ENCODE assay signal across 8 cellular contexts in the genomic region with DNA sequence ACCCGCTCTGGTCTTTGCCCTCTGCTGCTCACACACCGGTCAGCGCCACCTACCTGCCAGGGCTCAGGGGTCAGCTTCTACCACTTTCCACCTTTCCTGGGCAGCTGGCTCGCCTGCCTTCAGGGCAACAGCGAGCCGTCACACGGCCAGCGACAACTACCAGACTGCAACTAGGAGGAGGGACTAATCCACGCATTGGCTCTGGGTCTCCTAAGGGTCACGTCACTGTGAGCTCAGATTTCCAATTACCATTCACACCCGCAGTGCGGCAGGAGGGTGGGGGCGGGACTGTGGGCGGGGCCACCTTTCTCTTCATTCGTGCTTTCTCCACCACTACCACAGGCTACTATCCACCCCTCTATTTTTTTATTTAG. TPM values are rescaled to one million over a fixed set of nuclear protein-coding genes. Genes with fewer than 3 reads are reported as not detected.
DNase-seq lines count a peak whose midpoint lies in the region; ATAC-seq, FAIRE-seq and TF ChIP-seq lines count a peak whose summit lies in the region.

A gene (minus strand): TSS at position 172 of the 374 bp plus-strand sequence. CDS start 1,712 bp downstream, outside the sequence.

- no peak for TF ChIP-seq RAD21 in SK-N-SH (IDR thresholded peaks at IDR 0.05; ENCODE audit: low read length)

- no peak for FAIRE-seq in HTR-8/SVneo (lab: Jason Lieb, UNC)

- no peaks in the 10 kb centered on the region for H3K9me2 ChIP-seq in SK-N-SH

- CTCF ChIA-PET in SK-N-SH (lab: Yijun Ruan, JAX) = no interaction called here

- WGBS in SK-N-SH (ENCODE audit: low lambda C conversion rate) = 3% methylated on average over 7 of the region's 15 CpGs
- WGBS in iPS DF 6.9 (ENCODE audit: insufficient coverage, insufficient read length) = no CpG with 5 or more reads among the region's 15 CpGs

- H3K9ac ChIP-seq in SK-N-SH = no peak within 1 kb of the TSS

- no peaks in the 10 kb centered on the region for H3K79me2 ChIP-seq in SK-N-SH (ENCODE audit: insufficient read depth)

- peak; percentile 81 for ATAC-seq in GM19455 (IDR thresholded peaks at IDR 0.05; ENCODE audit: unreplicated experiment)

- H4K20me1 ChIP-seq in SK-N-SH (ENCODE audit: insufficient read depth) = no peaks in the 10 kb centered on the region

- POLR2A ChIA-PET in SK-N-SH (lab: Yijun Ruan, JAX) = no interaction called here

- peaks cover 13% of the 10 kb centered on the region; the same call in 1 of the 2 replicates for H3K27me3 ChIP-seq in SK-N-SH (ENCODE audit: insufficient read depth)
- no peaks in the 10 kb centered on the region for H3K27me3 ChIP-seq in iPS DF 6.9 (ENCODE audit: control insufficient read depth, insufficient read depth, low read length)

- no peak within 1 kb of the TSS for H3K27ac ChIP-seq in SK-N-SH (ENCODE audit: low read depth in 2 of 2, low read length in 1 of 2)
- H3K27ac ChIP-seq in iPS DF 6.9 (ENCODE audit: low read length) = no peak within 1 kb of the TSS

- TF ChIP-seq EP300 in SK-N-SH (IDR thresholded peaks at IDR 0.05; ENCODE audit: borderline replicate concordance in 1 of 2, low read depth in 1 of 2, low read length in 1 of 2) = no peak

- H2AFZ ChIP-seq in SK-N-SH (ENCODE audit: low read depth) = no peak within 1 kb of the TSS

- H3F3A ChIP-seq in SK-N-SH (replicated peaks; ENCODE audit: insufficient read depth) = no peaks in the 10 kb centered on the region

- no peaks in the 10 kb centered on the region for H3K4me1 ChIP-seq in SK-N-SH (ENCODE audit: control insufficient read depth in 1 of 2, insufficient read depth in 2 of 2, low read depth in 1 of 2, low read length in 1 of 2)
- H3K4me1 ChIP-seq in iPS DF 6.9 (ENCODE audit: control insufficient read depth, insufficient read depth, low read length) = no peaks in the 10 kb centered on the region

- H3K9me3 ChIP-seq in SK-N-SH = no peaks in the 10 kb centered on the region
- H3K9me3 ChIP-seq in iPS DF 6.9 (ENCODE audit: control insufficient read depth, insufficient read depth, low read length) = no peaks in the 10 kb centered on the region

- H3K4me3 ChIP-seq in SK-N-SH (ENCODE audit: low read depth in 2 of 2, low read length in 1 of 2) (peak within 1 kb of the TSS; percentile 32 to 39; a peak in 3 of 4 replicates), iPS DF 6.9 (ENCODE audit: low read length) (peak within 1 kb of the TSS; percentile 55; the same call in 1 of the 2 replicates), skeletal muscle cell (ENCODE audit: low read depth, low read length) (peak within 1 kb of the TSS; percentile 34)

- H3K4me2 ChIP-seq in SK-N-SH = no peak within 1 kb of the TSS; the same call in 1 of the 2 replicates

- TF ChIP-seq CTCF in SK-N-SH (IDR thresholded peaks at IDR 0.05) = no peak

- DNase-seq in C1 segment of cervical spinal cord (lab: John Stamatoyannopoulos, UW) (peak in 12 of 14 donors; percentile 14 to 85 (median 36)), HTR-8/SVneo (ENCODE audit: insufficient read length, low spot score) (peak; percentile 1), SK-N-SH (peak; percentile 53), anterior cingulate cortex (lab: John Stamatoyannopoulos, UW) (peak in 55 of 58 donors; percentile 1 to 84 (median 48)), iPS DF 6.9 (ENCODE audit: low read depth, low spot score) (peak; percentile 50), skeletal muscle cell (ENCODE audit: low read depth) (no peak), A172 (ENCODE audit: low spot score) (no peak)

- H3K36me3 ChIP-seq in SK-N-SH (replicated peaks in 1 of 2; ENCODE audit: control insufficient read depth in 1 of 2, insufficient read depth in 2 of 2, low read length in 1 of 2) = no peaks in the 10 kb centered on the region
- H3K36me3 ChIP-seq in iPS DF 6.9 (ENCODE audit: control insufficient read depth, insufficient read depth, low read length) = no peaks in the 10 kb centered on the region

TF ChIP-seq in SK-N-SH, 30 proteins besides CTCF, POLR2A, EP300 and RAD21 (continues in another document):
- TF ChIP-seq RFX5 (IDR thresholded peaks at IDR 0.05; ENCODE audit: low read length) (no peak), TCF12 (IDR thresholded peaks at IDR 0.05) (no peak), SMC3 (IDR thresholded peaks at IDR 0.05; ENCODE audit: low read depth, low read length) (no peak), FOXM1 (IDR thresholded peaks at IDR 0.05; ENCODE audit: low read depth) (no peak), TEAD4 (IDR thresholded peaks at IDR 0.05; ENCODE audit: borderline replicate concordance, insufficient read depth) (no peak), JUND (IDR thresholded peaks at IDR 0.05) (no peak), GATA2 (CRISPR knock-in tag; IDR thresholded peaks at IDR 0.05) (no peak), YY1 (IDR thresholded peaks at IDR 0.05; ENCODE audit: low read depth) (no peak), POLR2AphosphoS5 (IDR thresholded peaks at IDR 0.05; ENCODE audit: low read depth, low read length) (no peak), SIN3A (IDR thresholded peaks at IDR 0.05; ENCODE audit: borderline replicate concordance, low read depth, low read length) (no peak)
- TF ChIP-seq, protein P1, sequence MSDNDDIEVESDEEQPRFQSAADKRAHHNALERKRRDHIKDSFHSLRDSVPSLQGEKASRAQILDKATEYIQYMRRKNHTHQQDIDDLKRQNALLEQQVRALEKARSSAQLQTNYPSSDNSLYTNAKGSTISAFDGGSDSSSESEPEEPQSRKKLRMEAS (IDR thresholded peaks at IDR 0.05; ENCODE audit: low read depth) = no peak
- TF ChIP-seq, protein P2, sequence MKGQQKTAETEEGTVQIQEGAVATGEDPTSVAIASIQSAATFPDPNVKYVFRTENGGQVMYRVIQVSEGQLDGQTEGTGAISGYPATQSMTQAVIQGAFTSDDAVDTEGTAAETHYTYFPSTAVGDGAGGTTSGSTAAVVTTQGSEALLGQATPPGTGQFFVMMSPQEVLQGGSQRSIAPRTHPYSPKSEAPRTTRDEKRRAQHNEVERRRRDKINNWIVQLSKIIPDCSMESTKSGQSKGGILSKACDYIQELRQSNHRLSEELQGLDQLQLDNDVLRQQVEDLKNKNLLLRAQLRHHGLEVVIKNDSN (IDR thresholded peaks at IDR 0.05; ENCODE audit: borderline replicate concordance, low read depth) = no peak
- TF ChIP-seq, protein P3, sequence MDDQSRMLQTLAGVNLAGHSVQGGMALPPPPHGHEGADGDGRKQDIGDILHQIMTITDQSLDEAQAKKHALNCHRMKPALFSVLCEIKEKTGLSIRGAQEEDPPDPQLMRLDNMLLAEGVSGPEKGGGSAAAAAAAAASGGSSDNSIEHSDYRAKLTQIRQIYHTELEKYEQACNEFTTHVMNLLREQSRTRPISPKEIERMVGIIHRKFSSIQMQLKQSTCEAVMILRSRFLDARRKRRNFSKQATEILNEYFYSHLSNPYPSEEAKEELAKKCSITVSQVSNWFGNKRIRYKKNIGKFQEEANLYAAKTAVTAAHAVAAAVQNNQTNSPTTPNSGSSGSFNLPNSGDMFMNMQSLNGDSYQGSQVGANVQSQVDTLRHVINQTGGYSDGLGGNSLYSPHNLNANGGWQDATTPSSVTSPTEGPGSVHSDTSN (IDR thresholded peaks at IDR 0.05) = no peak
- TF ChIP-seq, protein P4, sequence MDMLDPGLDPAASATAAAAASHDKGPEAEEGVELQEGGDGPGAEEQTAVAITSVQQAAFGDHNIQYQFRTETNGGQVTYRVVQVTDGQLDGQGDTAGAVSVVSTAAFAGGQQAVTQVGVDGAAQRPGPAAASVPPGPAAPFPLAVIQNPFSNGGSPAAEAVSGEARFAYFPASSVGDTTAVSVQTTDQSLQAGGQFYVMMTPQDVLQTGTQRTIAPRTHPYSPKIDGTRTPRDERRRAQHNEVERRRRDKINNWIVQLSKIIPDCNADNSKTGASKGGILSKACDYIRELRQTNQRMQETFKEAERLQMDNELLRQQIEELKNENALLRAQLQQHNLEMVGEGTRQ (IDR thresholded peaks at IDR 0.05; ENCODE audit: borderline replicate concordance, low read depth, low read length) = no peak
- TF ChIP-seq, protein P5, sequence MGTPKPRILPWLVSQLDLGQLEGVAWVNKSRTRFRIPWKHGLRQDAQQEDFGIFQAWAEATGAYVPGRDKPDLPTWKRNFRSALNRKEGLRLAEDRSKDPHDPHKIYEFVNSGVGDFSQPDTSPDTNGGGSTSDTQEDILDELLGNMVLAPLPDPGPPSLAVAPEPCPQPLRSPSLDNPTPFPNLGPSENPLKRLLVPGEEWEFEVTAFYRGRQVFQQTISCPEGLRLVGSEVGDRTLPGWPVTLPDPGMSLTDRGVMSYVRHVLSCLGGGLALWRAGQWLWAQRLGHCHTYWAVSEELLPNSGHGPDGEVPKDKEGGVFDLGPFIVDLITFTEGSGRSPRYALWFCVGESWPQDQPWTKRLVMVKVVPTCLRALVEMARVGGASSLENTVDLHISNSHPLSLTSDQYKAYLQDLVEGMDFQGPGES (IDR thresholded peaks at IDR 0.05; ENCODE audit: low read depth, low read length) = no peak
- TF ChIP-seq, protein P6, sequence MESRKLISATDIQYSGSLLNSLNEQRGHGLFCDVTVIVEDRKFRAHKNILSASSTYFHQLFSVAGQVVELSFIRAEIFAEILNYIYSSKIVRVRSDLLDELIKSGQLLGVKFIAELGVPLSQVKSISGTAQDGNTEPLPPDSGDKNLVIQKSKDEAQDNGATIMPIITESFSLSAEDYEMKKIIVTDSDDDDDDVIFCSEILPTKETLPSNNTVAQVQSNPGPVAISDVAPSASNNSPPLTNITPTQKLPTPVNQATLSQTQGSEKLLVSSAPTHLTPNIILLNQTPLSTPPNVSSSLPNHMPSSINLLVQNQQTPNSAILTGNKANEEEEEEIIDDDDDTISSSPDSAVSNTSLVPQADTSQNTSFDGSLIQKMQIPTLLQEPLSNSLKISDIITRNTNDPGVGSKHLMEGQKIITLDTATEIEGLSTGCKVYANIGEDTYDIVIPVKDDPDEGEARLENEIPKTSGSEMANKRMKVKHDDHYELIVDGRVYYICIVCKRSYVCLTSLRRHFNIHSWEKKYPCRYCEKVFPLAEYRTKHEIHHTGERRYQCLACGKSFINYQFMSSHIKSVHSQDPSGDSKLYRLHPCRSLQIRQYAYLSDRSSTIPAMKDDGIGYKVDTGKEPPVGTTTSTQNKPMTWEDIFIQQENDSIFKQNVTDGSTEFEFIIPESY (IDR thresholded peaks at IDR 0.05; ENCODE audit: borderline replicate concordance, low read depth) = no peak

RNA-seq across cellular contexts. Expression of the gene that starts here (rescaled TPM):
- polyA plus RNA-seq in SK-N-SH (2012; rRNA removed) = 0.10 and 0.12 TPM in 2 replicates
- 0.21 and 0.27 TPM in 2 replicates for polyA plus RNA-seq in SK-N-SH (2012; cell fraction: cytosol; rRNA removed)
- polyA plus RNA-seq in SK-N-SH (2012; cell fraction: nucleus; rRNA removed) = not detected in 2 replicates
- not detected in 2 replicates for total RNA-seq in A172 (2014; rRNA removed; shearing (Covaris generic))

Comparison
In these comparisons a context has a peak if more than half of its experiments do, and no peak if none do; other contexts are left out.
1. Peak in DNase-seq and H3K4me3 ChIP-seq in SK-N-SH; RNA of the gene not detected or under 1 TPM.
2. DNase-seq: peak in C1 segment of cervical spinal cord (12 of 14), HTR-8/SVneo (single experiment), anterior cingulate cortex (55 of 58) and iPS DF 6.9 (single experiment); none in skeletal muscle cell (single experiment) and A172 (single experiment).
3. Peak in every context shown above with its lines, with median percentiles within 50 percentile points of each other: H3K4me3 ChIP-seq.